Comparison of ENCODE assay signal across 22 cellular contexts in genomic region chr2:215716971-215717370, GRCh38.
"Had no signal": no experiment of that assay in that cellular context is flagged by ENCODE, and none has a peak within 500 bp of the region (broad histone marks: within the 10 kb centered on the region; RNA-seq: fewer than 3 reads in every experiment).

No MANE protein-coding gene starts in this region.

- H3K4me1 ChIP-seq: thyroid gland had no signal

- ATAC-seq: activated CD4-positive, CD25-positive, alpha-beta regulatory T cell treated with anti-CD3 and anti-CD28 coated beads, Interleukin-2, amount 50 U/mL, for 24 hours; activated CD8-positive, alpha-beta T cell treated with anti-CD3 and anti-CD28 coated beads, Interleukin-2, amount 10 ng/mL, durations not matched to agents 7 days and 5 days; activated T-cell treated with anti-CD3 and anti-CD28 coated beads, Interleukin-2, amount 50 U/mL, for 4 hours; mucosa of descending colon had no signal

- DNase-seq: activated CD4-positive, alpha-beta T cell treated with anti-CD3 and anti-CD28 coated beads, Interleukin-2, amount 10 ng/mL, durations not matched to agents 7 days and 5 days; activated CD8-positive, alpha-beta memory T cell treated with anti-CD3 and anti-CD28 coated beads, Interleukin-2, amount 50 U/mL, for 4 hours; activated CD8-positive, alpha-beta T cell treated with anti-CD3 and anti-CD28 coated beads, Interleukin-2, amount 10 ng/mL, durations not matched to agents 7 days and 5 days; activated naive CD4-positive, alpha-beta T cell treated with anti-CD3 and anti-CD28 coated beads, Interleukin-2, amount 50 U/mL, for 16 hours; activated T-cell treated with anti-CD3 and anti-CD28 coated beads, Interleukin-2, amount 50 U/mL, for 4 hours; aorta; effector memory CD4-positive, alpha-beta T cell; foreskin melanocyte; kidney glomerular epithelial cell; left ventricle myocardium inferior; mucosa of descending colon; naive B cell; sigmoid colon; stimulated activated CD4-positive, alpha-beta T cell treated with anti-CD3 and anti-CD28 coated beads, Interleukin-12 subunit alpha, Interleukin-12 subunit beta, amount 100 ng/mL, for 4 hours; stimulated activated CD4-positive, alpha-beta T cell treated with anti-CD3 and anti-CD28 coated beads, Interleukin-1b, Interleukin-23, amount 100 ng/mL, for 48 hours; stimulated activated CD8-positive, alpha-beta memory T cell treated with anti-CD3 and anti-CD28 coated beads, Interleukin-4, amount 100 ng/mL, for 48 hours; stimulated activated naive CD4-positive, alpha-beta T cell; T1000; thyroid gland had no signal

- H3K27me3 ChIP-seq: sigmoid colon, thyroid gland, vagina had no signal

- H3K27ac Mint-ChIP-seq: activated CD4-positive, alpha-beta T cell treated with anti-CD3 and anti-CD28 coated beads, Interleukin-2, amount 10 ng/mL, durations not matched to agents 7 days and 5 days; activated CD8-positive, alpha-beta T cell treated with anti-CD3 and anti-CD28 coated beads, Interleukin-2, amount 10 ng/mL, durations not matched to agents 7 days and 5 days; memory B cell; naive B cell had no signal

- H3K36me3 ChIP-seq: left ventricle myocardium inferior, sigmoid colon, thyroid gland, vagina had no signal

- H3K4me1 Mint-ChIP-seq: memory B cell, naive B cell had no signal

- H3K27ac ChIP-seq: thyroid gland, vagina had no signal

- H3K9me3 ChIP-seq: left ventricle myocardium inferior, mucosa of descending colon, sigmoid colon, thyroid gland, vagina had no signal

- H3K4me3 Mint-ChIP-seq: activated CD4-positive, alpha-beta T cell treated with anti-CD3 and anti-CD28 coated beads, Interleukin-2, amount 10 ng/mL, durations not matched to agents 7 days and 5 days; activated CD8-positive, alpha-beta T cell treated with anti-CD3 and anti-CD28 coated beads, Interleukin-2, amount 10 ng/mL, durations not matched to agents 7 days and 5 days; activated T-cell treated with anti-CD3 and anti-CD28 coated beads, Interleukin-2, amount 50 U/mL, for 4 hours; memory B cell; naive B cell had no signal

- H3K9me3 Mint-ChIP-seq: activated CD4-positive, alpha-beta T cell treated with anti-CD3 and anti-CD28 coated beads, Interleukin-2, amount 10 ng/mL, durations not matched to agents 7 days and 5 days had no signal

- H3K4me3 ChIP-seq: left ventricle myocardium inferior, mucosa of descending colon, sigmoid colon, thyroid gland, vagina had no signal

- H3K36me3 Mint-ChIP-seq: memory B cell, naive B cell had no signal
